In genomic region chr11:74847895-74848294, GRCh38 we compare ENCODE assay signal across 1 cellular context.
TF ChIP-seq lines count a peak whose summit lies in the region.

No MANE protein-coding gene starts in this region.

TF ChIP-seq in GM23338, 12 proteins besides CTCF, POLR2A, EP300 and RAD21 (continued from another document):
- TF ChIP-seq REST (IDR thresholded peaks at IDR 0.05; ENCODE audit: unreplicated experiment) (no peak), ZNF114 (CRISPR knock-in tag; IDR thresholded peaks at IDR 0.05) (no peak), STAT1 (IDR thresholded peaks at IDR 0.05; ENCODE audit: unreplicated experiment) (no peak), ZNF331 (CRISPR knock-in tag; IDR thresholded peaks at IDR 0.05; ENCODE audit: low read depth) (no peak), NANOG (IDR thresholded peaks at IDR 0.05; ENCODE audit: borderline replicate concordance) (no peak), CREB1 (CRISPR knock-in tag; IDR thresholded peaks at IDR 0.05; ENCODE audit: low read depth) (no peak), ETS1 (IDR thresholded peaks at IDR 0.05) (no peak), JUNB (IDR thresholded peaks at IDR 0.05; ENCODE audit: unreplicated experiment) (no peak)
